In the genomic region with DNA sequence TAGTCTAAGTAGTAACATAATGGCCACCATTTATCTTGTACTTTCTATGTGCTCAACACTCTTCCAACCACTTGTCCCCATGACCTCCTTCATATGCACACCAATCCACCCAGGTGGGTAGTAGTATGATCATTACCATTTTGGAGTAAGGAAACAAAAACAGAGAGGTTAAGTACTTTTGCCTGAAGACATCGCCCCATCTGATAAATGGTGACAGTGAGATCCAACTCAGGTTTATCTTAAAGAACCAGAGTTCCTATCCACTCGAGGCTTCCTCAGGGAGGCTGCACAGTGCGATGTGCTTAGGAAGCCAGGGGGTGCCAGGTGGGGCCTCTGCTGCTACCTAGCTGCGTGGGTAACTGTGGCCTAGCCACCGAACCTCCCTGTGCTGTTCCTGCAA, we compare ENCODE assay signal across 13 cellular contexts. TPM values are rescaled to one million over a fixed set of nuclear protein-coding genes. Genes with fewer than 3 reads are reported as not detected.
DNase-seq lines count a peak whose midpoint lies in the region; ATAC-seq and TF ChIP-seq lines count a peak whose summit lies in the region.
"Had no signal": no experiment of that assay in that cellular context is flagged by ENCODE, and none has a peak within 500 bp of the region (broad histone marks: within the 10 kb centered on the region; RNA-seq: fewer than 3 reads in every experiment).

No MANE protein-coding gene starts in this region.

- peaks cover 100% of the 10 kb centered on the region for H3K79me2 ChIP-seq in smooth muscle cell (ENCODE audit: low read depth)

- peaks cover 43 to 100% (median 84%) of the 10 kb centered on the region in 3 donors for H3K4me1 ChIP-seq in esophagus squamous epithelium
- H3K4me1 ChIP-seq in smooth muscle cell (ENCODE audit: low read depth): peaks cover 12% of the 10 kb centered on the region

- no peak for TF ChIP-seq POLR2A in esophagus squamous epithelium (IDR thresholded peaks at IDR 0.05)

- no peak for DNase-seq in activated T-cell treated with anti-CD3 and anti-CD28 coated beads, Interleukin-2, amount 50 U/mL, for 72 hours
- no peak for DNase-seq in activated T-cell treated with anti-CD3 and anti-CD28 coated beads, Interleukin-2, amount 50 U/mL, for 48 hours
- DNase-seq in activated CD4-positive, alpha-beta memory T cell treated with anti-CD3 and anti-CD28 coated beads for 36 hours: no peak
- DNase-seq in esophagus squamous epithelium (lab: John Stamatoyannopoulos, UW): no peak
- no peak for DNase-seq in smooth muscle cell (lab: John Stamatoyannopoulos, UW; ENCODE audit: unreplicated experiment)
- no peak for DNase-seq in HUDEP-2 (lab: John Stamatoyannopoulos, UW; ENCODE audit: unreplicated experiment in 76 of 76)
- no peak for DNase-seq in C1 segment of cervical spinal cord (lab: John Stamatoyannopoulos, UW)
- DNase-seq in glutamatergic neuron: no peak
- DNase-seq: aorta, kidney, NCI-H1436 treated with DMSO at 0.1 percent for 48 hours, posterior cingulate gyrus, WERI-Rb-1 had no signal

- no peak overlapping the region for H3K4me2 ChIP-seq in smooth muscle cell

- H3K27me3 ChIP-seq in esophagus squamous epithelium (no peaks in the 10 kb centered on the region), smooth muscle cell (ENCODE audit: low read depth) (no peaks in the 10 kb centered on the region)

- no peaks in the 10 kb centered on the region for H3K27me3 Mint-ChIP-seq in activated T-cell treated with anti-CD3 and anti-CD28 coated beads, Interleukin-2, amount 50 U/mL, for 72 hours (ENCODE audit: low read depth)
- no peaks in the 10 kb centered on the region for H3K27me3 Mint-ChIP-seq in activated CD4-positive, alpha-beta memory T cell treated with anti-CD3 and anti-CD28 coated beads for 36 hours
- peaks cover 3% of the 10 kb centered on the region for H3K27me3 Mint-ChIP-seq in glutamatergic neuron (ENCODE audit: unreplicated experiment)

- H3K36me3 ChIP-seq in esophagus squamous epithelium: peaks cover 0 to 43% (median 4%) of the 10 kb centered on the region in 3 donors
- H3K36me3 ChIP-seq in smooth muscle cell (ENCODE audit: low read depth): no peaks in the 10 kb centered on the region

- H3K9me3 Mint-ChIP-seq in activated T-cell treated with anti-CD3 and anti-CD28 coated beads, Interleukin-2, amount 50 U/mL, for 72 hours: no peaks in the 10 kb centered on the region
- no peaks in the 10 kb centered on the region for H3K9me3 Mint-ChIP-seq in activated CD4-positive, alpha-beta memory T cell treated with anti-CD3 and anti-CD28 coated beads for 36 hours
- H3K9me3 Mint-ChIP-seq in glutamatergic neuron (ENCODE audit: unreplicated experiment): no peaks in the 10 kb centered on the region

- H3K4me3 Mint-ChIP-seq in activated T-cell treated with anti-CD3 and anti-CD28 coated beads, Interleukin-2, amount 50 U/mL, for 72 hours: no peak overlapping the region
- no peak overlapping the region for H3K4me3 Mint-ChIP-seq in activated CD4-positive, alpha-beta memory T cell treated with anti-CD3 and anti-CD28 coated beads for 36 hours
- H3K4me3 Mint-ChIP-seq in glutamatergic neuron (ENCODE audit: unreplicated experiment): no peak overlapping the region

- H3K9ac ChIP-seq in smooth muscle cell (ENCODE audit: low read depth): no peak overlapping the region

- H3K4me3 ChIP-seq in esophagus squamous epithelium (no peak overlapping the region), smooth muscle cell (no peak overlapping the region)

- H3K27ac ChIP-seq in esophagus squamous epithelium: peak overlapping the region; percentile 79 to 99 (median 87)
- H3K27ac ChIP-seq in smooth muscle cell (ENCODE audit: low read depth): peak overlapping the region; percentile 54
- H3K27ac ChIP-seq: WERI-Rb-1 had no signal

- POLR2A ChIA-PET in activated CD4-positive, alpha-beta memory T cell treated with anti-CD3 and anti-CD28 coated beads for 36 hours (lab: Charles Lee): interaction anchor here (0.8 to 5.7 kb wide), 4 partner anchors 11 to 38 kb away, joined by 3 to 54 read pairs (median 6); partner anchors contain the start of genes HNRNPA3 and NFE2L2

- H3K4me1 Mint-ChIP-seq in activated T-cell treated with anti-CD3 and anti-CD28 coated beads, Interleukin-2, amount 50 U/mL, for 72 hours (ENCODE audit: low read depth): peaks cover 87% of the 10 kb centered on the region
- peaks cover 80% of the 10 kb centered on the region for H3K4me1 Mint-ChIP-seq in activated CD4-positive, alpha-beta memory T cell treated with anti-CD3 and anti-CD28 coated beads for 36 hours (ENCODE audit: low read depth)
- H3K4me1 Mint-ChIP-seq in glutamatergic neuron (ENCODE audit: low read depth, unreplicated experiment): peaks cover 31% of the 10 kb centered on the region

- peaks cover 27% of the 10 kb centered on the region for H3F3A ChIP-seq in smooth muscle cell (ENCODE audit: low read depth)

- H3K27ac Mint-ChIP-seq in activated T-cell treated with anti-CD3 and anti-CD28 coated beads, Interleukin-2, amount 50 U/mL, for 72 hours: peak overlapping the region; percentile 92
- peak overlapping the region; percentile 82 for H3K27ac Mint-ChIP-seq in activated CD4-positive, alpha-beta memory T cell treated with anti-CD3 and anti-CD28 coated beads for 36 hours
- no peak overlapping the region for H3K27ac Mint-ChIP-seq in glutamatergic neuron (ENCODE audit: unreplicated experiment)

- H4K20me1 ChIP-seq in smooth muscle cell (ENCODE audit: low read depth): peaks cover 100% of the 10 kb centered on the region

- H3K36me3 Mint-ChIP-seq in activated T-cell treated with anti-CD3 and anti-CD28 coated beads, Interleukin-2, amount 50 U/mL, for 72 hours (ENCODE audit: insufficient read depth in 2 of 2): peaks cover 14 to 21% of the 10 kb centered on the region in 2 donors
- H3K36me3 Mint-ChIP-seq in activated CD4-positive, alpha-beta memory T cell treated with anti-CD3 and anti-CD28 coated beads for 36 hours: peaks cover 24% of the 10 kb centered on the region
- H3K36me3 Mint-ChIP-seq in glutamatergic neuron (ENCODE audit: unreplicated experiment): no peaks in the 10 kb centered on the region

- TF ChIP-seq CTCF in esophagus squamous epithelium (IDR thresholded peaks at IDR 0.05): no peak
- TF ChIP-seq CTCF in smooth muscle cell (IDR thresholded peaks at IDR 0.05; ENCODE audit: borderline replicate concordance, insufficient read depth, poor library complexity, severe bottlenecking): no peak
- no peak for TF ChIP-seq CTCF in glutamatergic neuron (IDR thresholded peaks at IDR 0.05; ENCODE audit: partially characterized antibody, unreplicated experiment)

- CTCF ChIA-PET in activated CD4-positive, alpha-beta memory T cell treated with anti-CD3 and anti-CD28 coated beads for 36 hours (lab: Charles Lee): interaction anchor here (0.5 to 1.6 kb wide), 4 partner anchors 13 to 86 kb away, joined by 3 to 8 read pairs (median 5); no protein-coding TSS in a partner anchor

- H3K9me3 ChIP-seq in esophagus squamous epithelium (no peaks in the 10 kb centered on the region), smooth muscle cell (replicated peaks; ENCODE audit: low read depth) (no peaks in the 10 kb centered on the region)

- intact Hi-C loops in activated CD4-positive, alpha-beta memory T cell treated with anti-CD3 and anti-CD28 coated beads for 36 hours (cut with micrococcal nuclease): no loop called here
- intact Hi-C loops in esophagus squamous epithelium (cut with DNase I): no loop called here

- WGBS in esophagus squamous epithelium, 2 donors: 87 to 96% methylated on average over 3 to 4 of the region's 5 CpGs
- WGBS in smooth muscle cell (ENCODE audit: low lambda C conversion rate): 97% methylated on average over 5 of the region's 5 CpGs

- ATAC-seq in activated T-cell treated with anti-CD3 and anti-CD28 coated beads, Interleukin-2, amount 50 U/mL, for 72 hours (replicated peaks in 1 of 2): no peak

- no peak overlapping the region for H2AFZ ChIP-seq in smooth muscle cell (ENCODE audit: low read depth)

RNA-seq across cellular contexts. Expression of gene NFE2L2, which starts 14.1 kb away (rescaled TPM):
- 10 to 100 TPM; 74.6 to 81.4 TPM for total RNA-seq in activated T-cell treated with anti-CD3 and anti-CD28 coated beads, Interleukin-2, amount 50 U/mL, for 72 hours
- total RNA-seq in activated CD4-positive, alpha-beta memory T cell treated with anti-CD3 and anti-CD28 coated beads for 36 hours: 10 to 100 TPM; 51.3 to 52.0 TPM
- total RNA-seq in esophagus squamous epithelium (100 to 1,000 TPM; 147 to 315 (median 189) TPM), smooth muscle cell (110 and 118 TPM in 2 replicates), glutamatergic neuron (ENCODE audit: unreplicated experiment) (51.4 TPM)
- polyA plus RNA-seq in smooth muscle cell: 64.4 and 68.9 TPM in 2 replicates

RNA-seq across cellular contexts. Expression of gene HNRNPA3, which starts 37.9 kb away (rescaled TPM):
- total RNA-seq in activated T-cell treated with anti-CD3 and anti-CD28 coated beads, Interleukin-2, amount 50 U/mL, for 72 hours: 100 to 1,000 TPM; 140 to 148 TPM
- 100 to 1,000 TPM; 303 to 311 TPM for total RNA-seq in activated CD4-positive, alpha-beta memory T cell treated with anti-CD3 and anti-CD28 coated beads for 36 hours
- total RNA-seq in esophagus squamous epithelium: 10 to 100 TPM; 34.9 to 78.2 (median 61.6) TPM
- total RNA-seq in smooth muscle cell: 55.8 and 58.5 TPM in 2 replicates
- 40.3 and 59.6 TPM in 2 replicates for polyA plus RNA-seq in smooth muscle cell
- 251 TPM for total RNA-seq in glutamatergic neuron (ENCODE audit: unreplicated experiment)
